In genomic region chr12:109115758-109116610, GRCh38 we compare ENCODE assay signal across 1 cellular context.
TF ChIP-seq lines count a peak whose summit lies in the region.

ACACB (plus strand) TSS chr12:109116587; CDS start chr12:109139406, 22,819 bp downstream.

TF ChIP-seq in HepG2, 621 proteins besides CTCF, POLR2A, EP300 and RAD21 (continued from another document and continues in another):
- no peak for TF ChIP-seq PRPF4 (IDR thresholded peaks at IDR 0.05; ENCODE audit: low read depth, low read length, poor library complexity, severe bottlenecking)
- TF ChIP-seq ZNF34 (CRISPR knock-in tag; IDR thresholded peaks at IDR 0.05; ENCODE audit: borderline replicate concordance) = no peak
- peak; percentile 45; the same call in 1 of the 2 replicates for TF ChIP-seq ZNF441 (CRISPR knock-in tag; IDR thresholded peaks at IDR 0.05; ENCODE audit: borderline replicate concordance)
- peak; percentile 85 for TF ChIP-seq ZNF687 (CRISPR knock-in tag; IDR thresholded peaks at IDR 0.05)
- peak; percentile 66 for TF ChIP-seq KMT2B (CRISPR knock-in tag; IDR thresholded peaks at IDR 0.05)
- 0 out of 2 replicates have a peak, but pooled peaks have one; percentile 31 for TF ChIP-seq CCDC6 (CRISPR knock-in tag; IDR thresholded peaks at IDR 0.05)
- no peak for TF ChIP-seq MIER3 (CRISPR knock-in tag; IDR thresholded peaks at IDR 0.05; ENCODE audit: borderline replicate concordance)
- TF ChIP-seq SP5 (CRISPR knock-in tag; IDR thresholded peaks at IDR 0.05; ENCODE audit: borderline replicate concordance, low read depth) = no peak
- TF ChIP-seq HMGXB4 (CRISPR knock-in tag; IDR thresholded peaks at IDR 0.05; ENCODE audit: borderline replicate concordance in 1 of 2, low read depth in 1 of 2) = peak; percentile 46 to 68; a peak in 1 of 4 replicates
- no peak for TF ChIP-seq TEF (CRISPR knock-in tag; IDR thresholded peaks at IDR 0.05)
- TF ChIP-seq JUN (CRISPR knock-in tag; IDR thresholded peaks at IDR 0.05) = 0 out of 2 replicates have a peak, but pooled peaks have one; percentile 42
- no peak for TF ChIP-seq CEBPZ (IDR thresholded peaks at IDR 0.05; ENCODE audit: low read length)
- no peak for TF ChIP-seq SP4 (CRISPR knock-in tag; IDR thresholded peaks at IDR 0.05)
- TF ChIP-seq YY1 (IDR thresholded peaks at IDR 0.05; ENCODE audit: insufficient read depth, insufficient replicate concordance, low read depth, low read length) = peak; percentile 63
- peak; percentile 50; the same call in 1 of the 2 replicates for TF ChIP-seq CEBPB (IDR thresholded peaks at IDR 0.05; ENCODE audit: borderline replicate concordance, low read depth, low read length)
- no peak for TF ChIP-seq ZGPAT (CRISPR knock-in tag; IDR thresholded peaks at IDR 0.05)
- TF ChIP-seq ZNF274 (CRISPR knock-in tag; IDR thresholded peaks at IDR 0.05) = peak; percentile 62; the same call in 1 of the 2 replicates
- TF ChIP-seq DMTF1 (CRISPR knock-in tag; IDR thresholded peaks at IDR 0.05) = no peak
- peak; percentile 71 for TF ChIP-seq ZNF407 (CRISPR knock-in tag; IDR thresholded peaks at IDR 0.05; ENCODE audit: not compliant biosample characterization)
- peak; percentile 65; the same call in 1 of the 2 replicates for TF ChIP-seq CBFB (CRISPR knock-in tag; IDR thresholded peaks at IDR 0.05)
- TF ChIP-seq BCLAF1 (IDR thresholded peaks at IDR 0.05) = no peak
- TF ChIP-seq MXI1 (IDR thresholded peaks at IDR 0.05; ENCODE audit: borderline replicate concordance, low read depth, low read length) = peak; percentile 82; the same call in 1 of the 3 replicates
- TF ChIP-seq ZNF772 (CRISPR knock-in tag; IDR thresholded peaks at IDR 0.05) = 0 out of 2 replicates have a peak, but pooled peaks have one; percentile 47
